1 cellular context compared by ENCODE assay signal in genomic region chr5:111530298-111530740, GRCh38.
TF ChIP-seq lines count a peak whose summit lies in the region.

No MANE protein-coding gene starts in this region.

TF ChIP-seq in K562, 482 proteins besides CTCF, POLR2A, EP300 and RAD21 (continued from another document and continues in another):
- no peak; the same call in none of the 2 replicates for TF ChIP-seq ZNF592 (IDR thresholded peaks at IDR 0.05)
- TF ChIP-seq SRF (CRISPR knock-in tag; IDR thresholded peaks at IDR 0.05), result no peak
- TF ChIP-seq CBX1 (IDR thresholded peaks at IDR 0.05; ENCODE audit: low read depth), result peak; percentile 88; the same call in 1 of the 2 replicates
- TF ChIP-seq MTA1 (IDR thresholded peaks at IDR 0.05; ENCODE audit: borderline replicate concordance), result peak; percentile 84; the same call in 1 of the 2 replicates
- no peak for TF ChIP-seq ILK (tag; IDR thresholded peaks at IDR 0.05; ENCODE audit: borderline replicate concordance, low read depth)
- TF ChIP-seq ZNF354B (CRISPR knock-in tag; IDR thresholded peaks at IDR 0.05), result no peak
- no peak for TF ChIP-seq CEBPG (CRISPR knock-in tag; IDR thresholded peaks at IDR 0.05)
- TF ChIP-seq CEBPG (tag; conservative IDR thresholded peaks at IDR 0.05 in 1 of 2, IDR thresholded peaks at IDR 0.05 in 1 of 2), result 0 out of 4 replicates have a peak, but pooled peaks of 1 of the 2 experiments have one; percentile 13
- TF ChIP-seq ZBTB2 (IDR thresholded peaks at IDR 0.05), result peak; percentile 78; the same call in 1 of the 2 replicates
- no peak for TF ChIP-seq CCAR2 (IDR thresholded peaks at IDR 0.05; ENCODE audit: low read depth, low read length)
- no peak for TF ChIP-seq PHB2 (IDR thresholded peaks at IDR 0.05; ENCODE audit: low read depth)
- no peak for TF ChIP-seq SRSF1 (IDR thresholded peaks at IDR 0.05; ENCODE audit: low read depth, low read length)
- peak; percentile 50 for TF ChIP-seq NFIC (IDR thresholded peaks at IDR 0.05)
- TF ChIP-seq ZNF395 (CRISPR knock-in tag; IDR thresholded peaks at IDR 0.05), result no peak
- TF ChIP-seq BRD9 (IDR thresholded peaks at IDR 0.05; ENCODE audit: low read depth, partially characterized antibody), result peak; percentile 73
- TF ChIP-seq XRCC3 (IDR thresholded peaks at IDR 0.05), result no peak
- no peak for TF ChIP-seq NFXL1 (CRISPR knock-in tag; IDR thresholded peaks at IDR 0.05)
- no peak for TF ChIP-seq ZBTB49 (CRISPR knock-in tag; IDR thresholded peaks at IDR 0.05; ENCODE audit: borderline replicate concordance)
- TF ChIP-seq NBN (IDR thresholded peaks at IDR 0.05; ENCODE audit: low read depth), result peak; percentile 88
- no peak for TF ChIP-seq ZNF639 (CRISPR knock-in tag; conservative IDR thresholded peaks at IDR 0.05 in 1 of 2, IDR thresholded peaks at IDR 0.05 in 1 of 2)
- TF ChIP-seq HSF4 (CRISPR knock-in tag; IDR thresholded peaks at IDR 0.05; ENCODE audit: borderline replicate concordance), result no peak
- no peak for TF ChIP-seq NUFIP1 (IDR thresholded peaks at IDR 0.05; ENCODE audit: partially characterized antibody)
- peak; percentile 81 for TF ChIP-seq MGA (IDR thresholded peaks at IDR 0.05)
- peak; percentile 95 for TF ChIP-seq TCF7 (IDR thresholded peaks at IDR 0.05; ENCODE audit: borderline replicate concordance)
- no peak for TF ChIP-seq ZNF764 (CRISPR knock-in tag; IDR thresholded peaks at IDR 0.05; ENCODE audit: low read depth)
- TF ChIP-seq PHF8 (IDR thresholded peaks at IDR 0.05; ENCODE audit: borderline replicate concordance, low read length), result no peak; the same call in 1 of the 2 replicates
- no peak for TF ChIP-seq ZNF449 (CRISPR knock-in tag; IDR thresholded peaks at IDR 0.05)
- TF ChIP-seq FOS (IDR thresholded peaks at IDR 0.05; ENCODE audit: extremely low read depth, insufficient read length), result no peak
- no peak for TF ChIP-seq BRF1 (IDR thresholded peaks at IDR 0.05; ENCODE audit: borderline replicate concordance, extremely low read depth, insufficient read length)
